11 cellular contexts compared by ENCODE assay signal in the genomic region with DNA sequence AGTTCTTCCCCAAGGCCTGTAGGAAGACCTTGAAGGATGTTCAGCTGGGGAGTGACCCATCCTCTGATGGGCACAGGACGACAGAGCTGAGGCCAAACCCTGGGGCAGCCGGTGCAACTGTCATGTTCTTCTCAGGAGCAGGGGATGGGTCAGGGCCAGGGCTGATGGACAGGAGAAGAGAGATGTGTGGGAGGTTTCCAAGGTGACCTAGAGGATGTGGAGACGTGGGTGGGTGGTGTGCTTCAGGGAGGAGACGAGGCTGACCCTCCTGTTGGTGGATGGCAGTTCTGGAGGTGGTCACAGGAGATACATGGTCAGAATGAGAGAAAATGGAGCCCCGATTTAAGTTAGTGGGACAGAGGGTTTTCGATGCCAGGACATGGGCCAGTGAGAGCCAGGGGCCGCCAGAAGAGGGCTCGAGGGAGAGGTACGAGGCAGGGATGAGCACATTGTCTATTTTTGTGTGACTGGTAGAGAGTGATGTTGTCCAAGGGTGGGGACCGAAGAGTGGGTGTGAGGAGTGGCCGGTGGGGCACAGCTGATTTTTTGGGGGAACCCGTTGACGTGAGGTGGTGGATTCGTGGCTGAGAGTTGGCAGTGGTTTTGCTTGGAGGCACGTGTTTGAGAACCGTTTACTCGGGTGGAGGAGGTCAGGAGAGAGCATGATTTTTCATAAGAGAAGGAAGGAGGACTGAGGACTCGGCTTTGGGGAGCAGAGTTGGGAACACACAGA. TPM values are rescaled to one million over a fixed set of nuclear protein-coding genes. Genes with fewer than 3 reads are reported as not detected.
DNase-seq lines count a peak whose midpoint lies in the region; ATAC-seq and TF ChIP-seq lines count a peak whose summit lies in the region.
"Had no signal": no experiment of that assay in that cellular context is flagged by ENCODE, and none has a peak within 500 bp of the region (broad histone marks: within the 10 kb centered on the region; RNA-seq: fewer than 3 reads in every experiment).

No MANE protein-coding gene starts in this region.

- H3K4me3 Mint-ChIP-seq in activated CD8-positive, alpha-beta memory T cell treated with anti-CD3 and anti-CD28 coated beads, Interleukin-2, amount 10 ng/mL, durations not matched to agents 7 days and 5 days: peak overlapping the region; percentile 68
- peak overlapping the region; percentile 65 to 95 (median 80) for H3K4me3 Mint-ChIP-seq in IgD-negative memory B cell

- no peak for DNase-seq in activated CD8-positive, alpha-beta memory T cell treated with anti-CD3 and anti-CD28 coated beads, Interleukin-2, amount 10 ng/mL, durations not matched to agents 7 days and 5 days
- DNase-seq in activated CD8-positive, alpha-beta memory T cell treated with anti-CD3 and anti-CD28 coated beads for 24 hours: no peak
- DNase-seq in caudate nucleus (lab: John Stamatoyannopoulos, UW): no peak
- peak; percentile 57 for DNase-seq in osteoblast (ENCODE audit: insufficient read length, low spot score, missing footprints)
- no peak for DNase-seq in RPMI8226
- DNase-seq in NCI-H128 (lab: John Stamatoyannopoulos, UW; ENCODE audit: unreplicated experiment): no peak
- DNase-seq: PC-3, uterus had no signal

- H3K27ac Mint-ChIP-seq in activated CD8-positive, alpha-beta memory T cell treated with anti-CD3 and anti-CD28 coated beads, Interleukin-2, amount 10 ng/mL, durations not matched to agents 7 days and 5 days: peak overlapping the region; percentile 88
- H3K27ac Mint-ChIP-seq in IgD-negative memory B cell: peak overlapping the region; percentile 86 to 98 (median 92)

- no peaks in the 10 kb centered on the region for H3K27me3 ChIP-seq in osteoblast (ENCODE audit: insufficient read depth, low read length)
- H3K27me3 ChIP-seq: uterus had no signal

- CTCF ChIA-PET in activated CD8-positive, alpha-beta memory T cell treated with anti-CD3 and anti-CD28 coated beads, Interleukin-2, amount 10 ng/mL, durations not matched to agents 7 days and 5 days (lab: Charles Lee): interaction anchor here (1.4 to 1.9 kb wide), 2 partner anchors 16 to 26 kb away, joined by 3 to 5 read pairs; no protein-coding TSS in a partner anchor

- peaks cover 60% of the 10 kb centered on the region for H4K20me1 ChIP-seq in osteoblast (ENCODE audit: insufficient read depth, low read length)

- no peaks in the 10 kb centered on the region for H3K9me3 ChIP-seq in osteoblast (ENCODE audit: low read depth, low read length)
- H3K9me3 ChIP-seq: uterus had no signal

- H3K27ac ChIP-seq in caudate nucleus (ENCODE audit: low read depth, low read length): peak overlapping the region; percentile 38
- no peak overlapping the region for H3K27ac ChIP-seq in osteoblast (ENCODE audit: low read depth, low read length)
- H3K27ac ChIP-seq: uterus had no signal

- no peaks in the 10 kb centered on the region for H3K36me3 Mint-ChIP-seq in activated CD8-positive, alpha-beta memory T cell treated with anti-CD3 and anti-CD28 coated beads, Interleukin-2, amount 10 ng/mL, durations not matched to agents 7 days and 5 days
- H3K36me3 Mint-ChIP-seq in IgD-negative memory B cell: no peaks in the 10 kb centered on the region

- peaks cover 7% of the 10 kb centered on the region for H3K4me1 ChIP-seq in osteoblast (ENCODE audit: insufficient read depth, low read length)

- peaks cover 53% of the 10 kb centered on the region for H3K4me1 Mint-ChIP-seq in activated CD8-positive, alpha-beta memory T cell treated with anti-CD3 and anti-CD28 coated beads, Interleukin-2, amount 10 ng/mL, durations not matched to agents 7 days and 5 days
- peaks cover 54 to 71% (median 70%) of the 10 kb centered on the region in 3 donors for H3K4me1 Mint-ChIP-seq in IgD-negative memory B cell

- no peak for ATAC-seq in activated CD8-positive, alpha-beta memory T cell treated with anti-CD3 and anti-CD28 coated beads, Interleukin-2, amount 10 ng/mL, durations not matched to agents 7 days and 5 days
- no peak for ATAC-seq in HG02938 (IDR thresholded peaks at IDR 0.05; ENCODE audit: unreplicated experiment)
- ATAC-seq: PC-3 had no signal

- H2AFZ ChIP-seq in osteoblast (ENCODE audit: low read length): no peak overlapping the region

- H3K36me3 ChIP-seq in osteoblast (ENCODE audit: insufficient read depth, low read length): no peaks in the 10 kb centered on the region
- H3K36me3 ChIP-seq: uterus had no signal

- no peaks in the 10 kb centered on the region for H3K9me3 Mint-ChIP-seq in activated CD8-positive, alpha-beta memory T cell treated with anti-CD3 and anti-CD28 coated beads, Interleukin-2, amount 10 ng/mL, durations not matched to agents 7 days and 5 days (ENCODE audit: low read depth)
- no peaks in the 10 kb centered on the region for H3K9me3 Mint-ChIP-seq in IgD-negative memory B cell

- peaks cover 84% of the 10 kb centered on the region for H3K79me2 ChIP-seq in osteoblast (ENCODE audit: insufficient read depth, low read length)

- no peak overlapping the region for H3K4me2 ChIP-seq in osteoblast (ENCODE audit: insufficient read depth, low read length)
- H3K4me2 ChIP-seq: smooth muscle cell had no signal

- H3K4me3 ChIP-seq in osteoblast (ENCODE audit: insufficient read depth, low read length): no peak overlapping the region
- H3K4me3 ChIP-seq: smooth muscle cell, uterus had no signal

- TF ChIP-seq CTCF in osteoblast (IDR thresholded peaks at IDR 0.05; ENCODE audit: extremely low read depth, low read depth, low read length): no peak

- H3K27me3 Mint-ChIP-seq in activated CD8-positive, alpha-beta memory T cell treated with anti-CD3 and anti-CD28 coated beads, Interleukin-2, amount 10 ng/mL, durations not matched to agents 7 days and 5 days: no peaks in the 10 kb centered on the region
- H3K27me3 Mint-ChIP-seq in IgD-negative memory B cell: no peaks in the 10 kb centered on the region

RNA-seq across cellular contexts. Expression of a gene that starts 14.6 kb away (rescaled TPM):
- total RNA-seq in activated CD8-positive, alpha-beta memory T cell treated with anti-CD3 and anti-CD28 coated beads, Interleukin-2, amount 10 ng/mL, durations not matched to agents 7 days and 5 days: 10 to 100 TPM; 32.6 to 44.9 TPM
- 64.3 TPM for polyA plus RNA-seq in IgD-negative memory B cell
- 17.7 and 18.9 TPM in 2 replicates for total RNA-seq in osteoblast

RNA-seq across cellular contexts. Expression of a gene that starts 39.0 kb away (rescaled TPM):
- 10 to 100 TPM; 53.3 to 59.7 TPM for total RNA-seq in activated CD8-positive, alpha-beta memory T cell treated with anti-CD3 and anti-CD28 coated beads, Interleukin-2, amount 10 ng/mL, durations not matched to agents 7 days and 5 days
- polyA plus RNA-seq in IgD-negative memory B cell: 11.7 TPM
- total RNA-seq in osteoblast: 27.7 and 28.2 TPM in 2 replicates
